In the genomic region with DNA sequence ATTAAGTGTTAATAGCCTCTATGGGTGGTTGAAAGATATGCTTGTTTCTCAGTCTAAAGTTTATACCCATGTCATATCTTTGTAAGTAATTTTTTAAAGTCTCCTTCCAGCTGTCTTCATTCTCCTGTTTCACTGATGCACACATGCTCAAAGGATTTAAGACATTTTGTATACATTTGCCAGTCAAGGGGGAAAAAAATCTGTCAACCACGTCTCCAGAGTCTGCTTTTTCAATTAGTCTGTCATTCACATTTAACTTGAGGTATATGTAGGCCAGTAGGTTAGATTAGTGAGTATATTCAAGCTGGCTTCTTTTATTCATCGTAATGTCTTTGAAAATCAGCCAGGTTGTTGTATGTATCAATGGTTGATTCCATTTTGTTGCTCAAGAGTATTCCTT, we compare ENCODE assay signal across 26 cellular contexts.
"Had no signal": no experiment of that assay in that cellular context is flagged by ENCODE, and none has a peak within 500 bp of the region (broad histone marks: within the 10 kb centered on the region; RNA-seq: fewer than 3 reads in every experiment).

No MANE protein-coding gene starts in this region.

- H3K27ac Mint-ChIP-seq: activated CD4-positive, alpha-beta memory T cell treated with anti-CD3 and anti-CD28 coated beads, Interleukin-2, amount 10 ng/mL, durations not matched to agents 7 days and 5 days; activated CD4-positive, alpha-beta T cell treated with anti-CD3 and anti-CD28 coated beads, Interleukin-2, amount 10 ng/mL, durations not matched to agents 7 days and 5 days; activated T-helper 17 cell treated with anti-CD3 and anti-CD28 coated beads, Interleukin-2, amount 50 U/mL, for 72 hours; WTC11 had no signal

- H3K4me3 Mint-ChIP-seq: activated CD4-positive, alpha-beta memory T cell treated with anti-CD3 and anti-CD28 coated beads, Interleukin-2, amount 10 ng/mL, durations not matched to agents 7 days and 5 days; activated CD4-positive, alpha-beta T cell treated with anti-CD3 and anti-CD28 coated beads, Interleukin-2, amount 10 ng/mL, durations not matched to agents 7 days and 5 days; activated T-cell treated with anti-CD3 and anti-CD28 coated beads, Interleukin-2, amount 50 U/mL, for 4 hours; activated T-helper 17 cell treated with anti-CD3 and anti-CD28 coated beads, Interleukin-2, amount 50 U/mL, for 72 hours; central memory CD8-positive, alpha-beta T cell; WTC11 had no signal

- H3K27me3 Mint-ChIP-seq: activated CD4-positive, alpha-beta memory T cell treated with anti-CD3 and anti-CD28 coated beads, Interleukin-2, amount 10 ng/mL, durations not matched to agents 7 days and 5 days; activated CD4-positive, alpha-beta T cell treated with anti-CD3 and anti-CD28 coated beads, Interleukin-2, amount 10 ng/mL, durations not matched to agents 7 days and 5 days; activated T-helper 17 cell treated with anti-CD3 and anti-CD28 coated beads, Interleukin-2, amount 50 U/mL, for 72 hours; central memory CD8-positive, alpha-beta T cell; naive thymus-derived CD8-positive, alpha-beta T cell had no signal

- H3K27ac ChIP-seq: epithelial cell of prostate, esophagus squamous epithelium, left lung, lower lobe of right lung, right lobe of liver, testis, transverse colon had no signal

- DNase-seq: activated CD4-positive, alpha-beta memory T cell treated with anti-CD3 and anti-CD28 coated beads, Interleukin-2, amount 10 ng/mL, durations not matched to agents 7 days and 5 days; activated CD4-positive, alpha-beta T cell treated with anti-CD3 and anti-CD28 coated beads for 1 hour; activated CD4-positive, alpha-beta T cell treated with anti-CD3 and anti-CD28 coated beads, Interleukin-2, amount 10 ng/mL, durations not matched to agents 7 days and 5 days; activated gamma-delta T cell treated with Interleukin-2 at 50 U/mL for 16 hours; activated naive CD4-positive, alpha-beta T cell treated with anti-CD3 and anti-CD28 coated beads, Interleukin-2, amount 50 U/mL, for 16 hours; activated T-cell treated with anti-CD3 and anti-CD28 coated beads, Interleukin-2, amount 50 U/mL, for 4 hours; amygdala; dermis blood vessel endothelial cell; effector CD4-positive, alpha-beta T cell; esophagus squamous epithelium; foreskin melanocyte; left lung; lower lobe of right lung; mesenchymal stem cell; naive thymus-derived CD8-positive, alpha-beta T cell; posterior cingulate gyrus; right lobe of liver; stimulated activated CD4-positive, alpha-beta T cell treated with anti-CD3 and anti-CD28 coated beads, Interleukin-2, amount 100 ng/mL, for 48 hours; stimulated activated naive CD4-positive, alpha-beta T cell treated with Interleukin-2 at 50 U/mL for 16 hours; T-helper 2 cell; testis; transverse colon had no signal

- H3K9me3 Mint-ChIP-seq: activated T-helper 17 cell treated with anti-CD3 and anti-CD28 coated beads, Interleukin-2, amount 50 U/mL, for 72 hours had no signal
